Comparison of ENCODE assay signal across 8 cellular contexts in the genomic region with DNA sequence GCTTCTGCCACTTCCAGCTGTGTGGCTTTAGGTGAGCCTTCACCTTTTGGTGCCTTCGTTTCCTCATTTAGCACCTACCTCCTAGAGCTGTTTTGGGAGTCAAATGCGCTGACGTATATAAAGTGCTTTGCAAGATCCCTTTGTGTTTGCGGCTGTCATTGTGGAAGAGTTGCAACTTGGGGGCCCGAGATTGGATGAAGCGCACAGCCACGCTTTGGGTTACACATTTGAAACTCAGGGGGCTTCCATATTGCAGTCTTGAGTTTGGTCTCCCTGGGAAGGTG. TPM values are rescaled to one million over a fixed set of nuclear protein-coding genes. Genes with fewer than 3 reads are reported as not detected.
A peak's percentile ranks its signal among the peaks of the same experiment; 100 is the strongest.
DNase-seq lines count a peak whose midpoint lies in the region; ATAC-seq, FAIRE-seq and TF ChIP-seq lines count a peak whose summit lies in the region.

No MANE protein-coding gene starts in this region.

- H3K4me1 Mint-ChIP-seq in activated T-helper 1 cell treated with anti-CD3 and anti-CD28 coated beads, Interleukin-12 subunit alpha, Interleukin-12 subunit beta, Interleukin-2, Interleukin-4 antibody, amounts not matched to agents 30 ng/mL and 10 ng/mL and 1 ng/mL, durations not matched to agents 14 hours and 24 hours and 36 hours (ENCODE audit: low read depth), result peaks cover 42% of the 10 kb centered on the region

- H4K20me1 ChIP-seq in keratinocyte (ENCODE audit: control insufficient read depth, extremely low read depth, insufficient read depth, low read length), result no peaks in the 10 kb centered on the region

- H3K36me3 ChIP-seq in keratinocyte (ENCODE audit: control insufficient read depth in 2 of 2, extremely low read depth in 1 of 2, insufficient read depth in 2 of 2, low read length in 2 of 2) (peaks cover 11 to 26% of the 10 kb centered on the region in 2 experiments), tibial artery (peaks cover 0 to 36% (median 16%) of the 10 kb centered on the region in 3 donors)

- H3K27ac Mint-ChIP-seq in activated T-helper 1 cell treated with anti-CD3 and anti-CD28 coated beads, Interleukin-12 subunit alpha, Interleukin-12 subunit beta, Interleukin-2, Interleukin-4 antibody, amounts not matched to agents 30 ng/mL and 10 ng/mL and 1 ng/mL, durations not matched to agents 14 hours and 24 hours and 36 hours, result peak overlapping the region; percentile 86

- H3K36me3 Mint-ChIP-seq in activated T-helper 1 cell treated with anti-CD3 and anti-CD28 coated beads, Interleukin-12 subunit alpha, Interleukin-12 subunit beta, Interleukin-2, Interleukin-4 antibody, amounts not matched to agents 30 ng/mL and 10 ng/mL and 1 ng/mL, durations not matched to agents 14 hours and 24 hours and 36 hours (ENCODE audit: low read depth), result peaks cover 14% of the 10 kb centered on the region

- no peak for TF ChIP-seq POLR2A in GM18505 (IDR thresholded peaks at IDR 0.05; ENCODE audit: borderline replicate concordance, extremely low read depth, insufficient read depth, insufficient read length)

- peak; percentile 18 for DNase-seq in activated T-cell treated with anti-CD3 and anti-CD28 coated beads, Interleukin-2, amount 50 U/mL, for 1 hour
- no peak for DNase-seq in activated T-cell treated with anti-CD3 and anti-CD28 coated beads, Interleukin-2, amount 50 U/mL, for 48 hours
- DNase-seq in activated T-helper 1 cell treated with anti-CD3 and anti-CD28 coated beads, Interleukin-12 subunit alpha, Interleukin-12 subunit beta, Interleukin-2, Interleukin-4 antibody, amounts not matched to agents 30 ng/mL and 10 ng/mL and 1 ng/mL, durations not matched to agents 14 hours and 24 hours and 36 hours (ENCODE audit: low spot score), result no peak
- DNase-seq in keratinocyte (ENCODE audit: low read depth, low spot score), result no peak
- no peak for DNase-seq in tibial artery
- no peak for DNase-seq in NCI-H1694 treated with DMSO at 0.1 percent for 48 hours (lab: John Stamatoyannopoulos, UW)
- no peak for DNase-seq in NCI-H774 (lab: John Stamatoyannopoulos, UW)

- peak overlapping the region; percentile 86 for H3K9ac ChIP-seq in keratinocyte (ENCODE audit: control insufficient read depth, extremely low read depth, insufficient read depth, low read length)

- no peak for ATAC-seq in GM18505 (IDR thresholded peaks at IDR 0.05; ENCODE audit: unreplicated experiment)

- no peak for FAIRE-seq in keratinocyte (lab: Jason Lieb, UNC)

- H3K4me3 Mint-ChIP-seq in activated T-helper 1 cell treated with anti-CD3 and anti-CD28 coated beads, Interleukin-12 subunit alpha, Interleukin-12 subunit beta, Interleukin-2, Interleukin-4 antibody, amounts not matched to agents 30 ng/mL and 10 ng/mL and 1 ng/mL, durations not matched to agents 14 hours and 24 hours and 36 hours, result peak overlapping the region; percentile 88

- peak overlapping the region; percentile 84 for H2AFZ ChIP-seq in keratinocyte (ENCODE audit: control insufficient read depth, low read length)

- peaks cover 49% of the 10 kb centered on the region for H3K79me2 ChIP-seq in keratinocyte (ENCODE audit: control insufficient read depth, insufficient read depth, low read length)

- H3K9me1 ChIP-seq in keratinocyte (ENCODE audit: control insufficient read depth, extremely low read depth, insufficient read depth, low read length), result peaks cover 2% of the 10 kb centered on the region

- no peaks in the 10 kb centered on the region for H3K27me3 Mint-ChIP-seq in activated T-helper 1 cell treated with anti-CD3 and anti-CD28 coated beads, Interleukin-12 subunit alpha, Interleukin-12 subunit beta, Interleukin-2, Interleukin-4 antibody, amounts not matched to agents 30 ng/mL and 10 ng/mL and 1 ng/mL, durations not matched to agents 14 hours and 24 hours and 36 hours (ENCODE audit: insufficient read depth)

- intact Hi-C loops in activated T-helper 1 cell treated with anti-CD3 and anti-CD28 coated beads, Interleukin-12 subunit alpha, Interleukin-12 subunit beta, Interleukin-2, Interleukin-4 antibody, amounts not matched to agents 30 ng/mL and 10 ng/mL and 1 ng/mL, durations not matched to agents 14 hours and 24 hours and 36 hours (cut with micrococcal nuclease), result loop anchor here (10.0 kb wide), 1 partner anchor 735 kb away; a partner anchor contains a TSS
- intact Hi-C loops in tibial artery (cut with DNase I; ENCODE audit: low total_unique reads), result loop anchor here (10.0 kb wide), 1 partner anchor 165 kb away; no protein-coding TSS in a partner anchor

- dilution Hi-C loops in keratinocyte (cut with MboI; ENCODE audit: extremely low pct_ligation_motif_present, low sequenced_read_pairs), result no loop called here

- H3K4me1 ChIP-seq in keratinocyte (ENCODE audit: control insufficient read depth, extremely low read depth, insufficient read depth, low read length) (peaks cover 30% of the 10 kb centered on the region), tibial artery (peaks cover 11 to 90% (median 80%) of the 10 kb centered on the region in 4 donors)

- peak overlapping the region; percentile 82 to 91 (median 84) for H3K4me3 ChIP-seq in keratinocyte (ENCODE audit: control insufficient read depth in 2 of 3, extremely low read depth in 1 of 3, insufficient read depth in 2 of 3, low read depth in 1 of 3, low read length in 3 of 3)
- peak overlapping the region; percentile 78 to 100 for H3K4me3 ChIP-seq in tibial artery

- no peaks in the 10 kb centered on the region for H3K9me3 Mint-ChIP-seq in activated T-helper 1 cell treated with anti-CD3 and anti-CD28 coated beads, Interleukin-12 subunit alpha, Interleukin-12 subunit beta, Interleukin-2, Interleukin-4 antibody, amounts not matched to agents 30 ng/mL and 10 ng/mL and 1 ng/mL, durations not matched to agents 14 hours and 24 hours and 36 hours

- peak overlapping the region; percentile 85 for H3K4me2 ChIP-seq in keratinocyte (ENCODE audit: control insufficient read depth, extremely low read depth, insufficient read depth, low read depth, low read length)

- TF ChIP-seq CTCF in keratinocyte (optimal IDR thresholded peaks at IDR 0.05 in 1 of 3, IDR thresholded peaks at IDR 0.05 in 1 of 3, conservative IDR thresholded peaks at IDR 0.05 in 1 of 3; ENCODE audit: extremely low read depth in 1 of 3, insufficient read depth in 2 of 3, low read length in 3 of 3) (no peak), tibial artery (IDR thresholded peaks at IDR 0.05) (no peak)

- peak overlapping the region; percentile 56 for H3K27ac ChIP-seq in keratinocyte (ENCODE audit: control insufficient read depth, insufficient read depth, low read length)
- H3K27ac ChIP-seq in tibial artery, result peak overlapping the region; percentile 96 to 98

- no peaks in the 10 kb centered on the region for H3K27me3 ChIP-seq in keratinocyte (ENCODE audit: control insufficient read depth, extremely low read depth, insufficient read depth, low read length)
- H3K27me3 ChIP-seq in tibial artery, result no peaks in the 10 kb centered on the region

- H3K9me3 ChIP-seq in keratinocyte (ENCODE audit: control insufficient read depth, low read depth, low read length), result no peaks in the 10 kb centered on the region
- no peaks in the 10 kb centered on the region for H3K9me3 ChIP-seq in tibial artery

RNA-seq across cellular contexts. Expression of a gene that starts 0.6 kb away (rescaled TPM):
- 154 and 155 TPM in 2 replicates for total RNA-seq in activated T-helper 1 cell treated with anti-CD3 and anti-CD28 coated beads, Interleukin-12 subunit alpha, Interleukin-12 subunit beta, Interleukin-2, Interleukin-4 antibody, amounts not matched to agents 30 ng/mL and 10 ng/mL and 1 ng/mL, durations not matched to agents 14 hours and 24 hours and 36 hours
- polyA plus RNA-seq in keratinocyte, result 117 to 163 TPM (median 144 TPM) in 3 replicates
- polyA plus RNA-seq in keratinocyte (2011; ENCODE audit: low read depth), result 46.7 TPM
- 92.4 and 202 TPM in 2 replicates for polyA plus RNA-seq in keratinocyte (2011; cell fraction: cytosol; rRNA removed)
- 81.8 and 85.1 TPM in 2 replicates for polyA plus RNA-seq in keratinocyte (2011; cell fraction: nucleus; rRNA removed)
- 89.9 and 183 TPM in 2 replicates for polyA plus RNA-seq in keratinocyte (2012; ENCODE audit: low replicate concordance)
- 29.0 to 41.2 TPM (median 30.1 TPM) in 3 replicates for polyA minus RNA-seq in keratinocyte
- polyA minus RNA-seq in keratinocyte (2011; cell fraction: cytosol; rRNA and poly(A)+ RNA removed), result 90.4 TPM
- 9.0 and 9.5 TPM in 2 replicates for polyA minus RNA-seq in keratinocyte (2011; cell fraction: nucleus; rRNA and poly(A)+ RNA removed)

RNA-seq across cellular contexts. Expression of a gene that starts 4.8 kb away (rescaled TPM):
- 18.0 and 22.1 TPM in 2 replicates for total RNA-seq in activated T-helper 1 cell treated with anti-CD3 and anti-CD28 coated beads, Interleukin-12 subunit alpha, Interleukin-12 subunit beta, Interleukin-2, Interleukin-4 antibody, amounts not matched to agents 30 ng/mL and 10 ng/mL and 1 ng/mL, durations not matched to agents 14 hours and 24 hours and 36 hours
- 6.9 to 14.1 TPM (median 7.9 TPM) in 3 replicates for polyA plus RNA-seq in keratinocyte
- polyA plus RNA-seq in keratinocyte (2011; ENCODE audit: low read depth), result 3.3 TPM
- polyA plus RNA-seq in keratinocyte (2011; cell fraction: cytosol; rRNA removed), result 4.9 and 11.3 TPM in 2 replicates
- polyA plus RNA-seq in keratinocyte (2011; cell fraction: nucleus; rRNA removed), result 29.9 and 39.0 TPM in 2 replicates
- polyA plus RNA-seq in keratinocyte (2012; ENCODE audit: low replicate concordance), result 7.6 and 8.2 TPM in 2 replicates
- 4.7 to 14.6 TPM (median 5.5 TPM) in 3 replicates for polyA minus RNA-seq in keratinocyte
- 16.3 TPM for polyA minus RNA-seq in keratinocyte (2011; cell fraction: cytosol; rRNA and poly(A)+ RNA removed)
- polyA minus RNA-seq in keratinocyte (2011; cell fraction: nucleus; rRNA and poly(A)+ RNA removed), result 4.9 and 8.8 TPM in 2 replicates

RNA-seq across cellular contexts. Expression of a gene that starts 13.6 kb away (rescaled TPM):
- total RNA-seq in activated T-helper 1 cell treated with anti-CD3 and anti-CD28 coated beads, Interleukin-12 subunit alpha, Interleukin-12 subunit beta, Interleukin-2, Interleukin-4 antibody, amounts not matched to agents 30 ng/mL and 10 ng/mL and 1 ng/mL, durations not matched to agents 14 hours and 24 hours and 36 hours, result 3.8 and 4.4 TPM in 2 replicates
- polyA plus RNA-seq in keratinocyte, result 4.0 to 5.7 TPM (median 4.7 TPM) in 3 replicates
- 1.0 TPM for polyA plus RNA-seq in keratinocyte (2011; ENCODE audit: low read depth)
- 2.5 and 3.3 TPM in 2 replicates for polyA plus RNA-seq in keratinocyte (2011; cell fraction: cytosol; rRNA removed)
- 7.5 and 11.4 TPM in 2 replicates for polyA plus RNA-seq in keratinocyte (2011; cell fraction: nucleus; rRNA removed)
- 1.7 and 7.0 TPM in 2 replicates for polyA plus RNA-seq in keratinocyte (2012; ENCODE audit: low replicate concordance)
- polyA minus RNA-seq in keratinocyte, result 11.5 to 18.6 TPM (median 12.6 TPM) in 3 replicates
- polyA minus RNA-seq in keratinocyte (2011; cell fraction: cytosol; rRNA and poly(A)+ RNA removed), result 8.6 TPM
- 9.4 and 10.2 TPM in 2 replicates for polyA minus RNA-seq in keratinocyte (2011; cell fraction: nucleus; rRNA and poly(A)+ RNA removed)
